Comparison of ENCODE assay signal across 1 cellular context in the genomic region with DNA sequence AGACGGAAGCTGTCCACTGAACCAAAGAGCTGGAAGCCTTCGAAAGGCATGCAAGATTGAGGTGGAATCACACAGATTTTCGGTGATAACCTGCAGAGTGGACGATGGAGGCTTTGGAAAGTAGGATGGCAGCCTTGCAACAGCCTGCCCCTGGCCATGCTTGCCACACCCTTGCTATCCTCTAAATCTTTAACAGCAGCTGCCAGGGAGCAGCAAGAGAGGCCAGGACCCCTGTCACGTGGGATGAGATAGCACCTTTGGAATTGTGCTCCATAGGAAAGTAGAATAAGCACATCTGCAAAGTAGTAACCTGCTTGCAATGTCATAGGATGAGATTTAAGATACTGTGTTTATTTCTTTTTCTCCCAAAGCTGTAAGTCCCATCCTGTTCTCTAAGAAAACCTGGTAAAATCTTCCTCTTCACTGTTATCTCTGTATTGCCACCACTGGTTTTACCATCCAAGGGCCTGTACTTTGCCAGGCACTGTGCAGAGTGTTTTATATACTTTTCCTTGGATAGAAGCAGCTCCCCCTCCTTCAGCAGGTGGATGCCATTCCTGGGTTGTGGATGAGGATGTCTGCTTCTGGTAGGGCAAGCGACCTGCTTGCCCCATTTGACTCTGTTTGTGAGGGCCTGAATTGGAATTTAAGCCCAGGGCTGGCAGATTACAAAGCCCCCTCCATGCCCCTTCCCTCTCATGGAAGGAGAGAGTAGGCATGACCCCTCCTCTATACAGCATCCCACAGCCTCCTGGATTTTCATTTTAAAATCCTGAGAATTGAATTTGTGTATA.
TF ChIP-seq lines count a peak whose summit lies in the region.

No MANE protein-coding gene starts in this region.

TF ChIP-seq in GM23338, 12 proteins besides CTCF, POLR2A, EP300 and RAD21 (continued from another document):
- TF ChIP-seq, protein P1, sequence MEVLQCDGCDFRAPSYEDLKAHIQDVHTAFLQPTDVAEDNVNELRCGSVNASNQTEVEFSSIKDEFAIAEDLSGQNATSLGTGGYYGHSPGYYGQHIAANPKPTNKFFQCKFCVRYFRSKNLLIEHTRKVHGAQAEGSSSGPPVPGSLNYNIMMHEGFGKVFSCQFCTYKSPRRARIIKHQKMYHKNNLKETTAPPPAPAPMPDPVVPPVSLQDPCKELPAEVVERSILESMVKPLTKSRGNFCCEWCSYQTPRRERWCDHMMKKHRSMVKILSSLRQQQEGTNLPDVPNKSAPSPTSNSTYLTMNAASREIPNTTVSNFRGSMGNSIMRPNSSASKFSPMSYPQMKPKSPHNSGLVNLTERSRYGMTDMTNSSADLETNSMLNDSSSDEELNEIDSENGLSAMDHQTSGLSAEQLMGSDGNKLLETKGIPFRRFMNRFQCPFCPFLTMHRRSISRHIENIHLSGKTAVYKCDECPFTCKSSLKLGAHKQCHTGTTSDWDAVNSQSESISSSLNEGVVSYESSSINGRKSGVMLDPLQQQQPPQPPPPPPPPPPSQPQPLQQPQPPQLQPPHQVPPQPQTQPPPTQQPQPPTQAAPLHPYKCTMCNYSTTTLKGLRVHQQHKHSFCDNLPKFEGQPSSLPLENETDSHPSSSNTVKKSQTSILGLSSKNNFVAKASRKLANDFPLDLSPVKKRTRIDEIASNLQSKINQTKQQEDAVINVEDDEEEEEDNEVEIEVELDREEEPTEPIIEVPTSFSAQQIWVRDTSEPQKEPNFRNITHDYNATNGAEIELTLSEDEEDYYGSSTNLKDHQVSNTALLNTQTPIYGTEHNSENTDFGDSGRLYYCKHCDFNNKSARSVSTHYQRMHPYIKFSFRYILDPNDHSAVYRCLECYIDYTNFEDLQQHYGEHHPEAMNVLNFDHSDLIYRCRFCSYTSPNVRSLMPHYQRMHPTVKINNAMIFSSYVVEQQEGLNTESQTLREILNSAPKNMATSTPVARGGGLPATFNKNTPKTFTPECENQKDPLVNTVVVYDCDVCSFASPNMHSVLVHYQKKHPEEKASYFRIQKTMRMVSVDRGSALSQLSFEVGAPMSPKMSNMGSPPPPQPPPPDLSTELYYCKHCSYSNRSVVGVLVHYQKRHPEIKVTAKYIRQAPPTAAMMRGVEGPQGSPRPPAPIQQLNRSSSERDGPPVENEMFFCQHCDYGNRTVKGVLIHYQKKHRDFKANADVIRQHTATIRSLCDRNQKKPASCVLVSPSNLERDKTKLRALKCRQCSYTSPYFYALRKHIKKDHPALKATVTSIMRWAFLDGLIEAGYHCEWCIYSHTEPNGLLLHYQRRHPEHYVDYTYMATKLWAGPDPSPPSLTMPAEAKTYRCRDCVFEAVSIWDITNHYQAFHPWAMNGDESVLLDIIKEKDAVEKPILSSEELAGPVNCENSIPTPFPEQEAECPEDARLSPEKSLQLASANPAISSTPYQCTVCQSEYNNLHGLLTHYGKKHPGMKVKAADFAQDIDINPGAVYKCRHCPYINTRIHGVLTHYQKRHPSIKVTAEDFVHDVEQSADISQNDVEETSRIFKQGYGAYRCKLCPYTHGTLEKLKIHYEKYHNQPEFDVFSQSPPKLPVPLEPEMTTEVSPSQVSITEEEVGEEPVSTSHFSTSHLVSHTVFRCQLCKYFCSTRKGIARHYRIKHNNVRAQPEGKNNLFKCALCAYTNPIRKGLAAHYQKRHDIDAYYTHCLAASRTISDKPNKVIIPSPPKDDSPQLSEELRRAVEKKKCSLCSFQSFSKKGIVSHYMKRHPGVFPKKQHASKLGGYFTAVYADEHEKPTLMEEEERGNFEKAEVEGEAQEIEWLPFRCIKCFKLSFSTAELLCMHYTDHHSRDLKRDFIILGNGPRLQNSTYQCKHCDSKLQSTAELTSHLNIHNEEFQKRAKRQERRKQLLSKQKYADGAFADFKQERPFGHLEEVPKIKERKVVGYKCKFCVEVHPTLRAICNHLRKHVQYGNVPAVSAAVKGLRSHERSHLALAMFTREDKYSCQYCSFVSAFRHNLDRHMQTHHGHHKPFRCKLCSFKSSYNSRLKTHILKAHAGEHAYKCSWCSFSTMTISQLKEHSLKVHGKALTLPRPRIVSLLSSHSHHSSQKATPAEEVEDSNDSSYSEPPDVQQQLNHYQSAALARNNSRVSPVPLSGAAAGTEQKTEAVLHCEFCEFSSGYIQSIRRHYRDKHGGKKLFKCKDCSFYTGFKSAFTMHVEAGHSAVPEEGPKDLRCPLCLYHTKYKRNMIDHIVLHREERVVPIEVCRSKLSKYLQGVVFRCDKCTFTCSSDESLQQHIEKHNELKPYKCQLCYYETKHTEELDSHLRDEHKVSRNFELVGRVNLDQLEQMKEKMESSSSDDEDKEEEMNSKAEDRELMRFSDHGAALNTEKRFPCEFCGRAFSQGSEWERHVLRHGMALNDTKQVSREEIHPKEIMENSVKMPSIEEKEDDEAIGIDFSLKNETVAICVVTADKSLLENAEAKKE (CRISPR knock-in tag; IDR thresholded peaks at IDR 0.05): no peak
- TF ChIP-seq ZNF114 (CRISPR knock-in tag; IDR thresholded peaks at IDR 0.05) (no peak), POLR2AphosphoS5 (IDR thresholded peaks at IDR 0.05; ENCODE audit: low read depth) (no peak), JUNB (IDR thresholded peaks at IDR 0.05; ENCODE audit: unreplicated experiment) (no peak)
